In the genomic region with DNA sequence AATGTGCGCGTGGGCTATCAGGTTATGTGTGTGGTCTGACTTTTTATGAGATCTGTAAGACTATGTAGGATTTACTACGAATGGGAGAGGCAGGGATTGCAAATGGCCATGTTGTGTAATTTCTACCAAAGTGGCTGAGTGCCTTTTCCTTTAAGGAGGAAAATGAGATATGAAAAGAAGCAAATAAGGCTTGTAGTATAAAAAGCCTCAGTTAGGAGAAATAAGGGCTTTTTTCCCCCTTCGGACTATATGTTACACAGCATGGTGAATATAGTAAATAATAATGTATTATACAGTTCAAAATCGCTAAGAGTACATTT, we compare ENCODE assay signal across 8 cellular contexts. TPM values are rescaled to one million over a fixed set of nuclear protein-coding genes. Genes with fewer than 3 reads are reported as not detected.
DNase-seq lines count a peak whose midpoint lies in the region; ATAC-seq lines count a peak whose summit lies in the region.

No MANE protein-coding gene starts in this region.

- peaks cover 10 to 12% (median 11%) of the 10 kb centered on the region in 3 donors for H3K27me3 Mint-ChIP-seq in immature natural killer cell (ENCODE audit: low read depth in 3 of 3)

- H3K27ac ChIP-seq in substantia nigra (ENCODE audit: low read depth, low read length, poor library complexity, severe bottlenecking): peak overlapping the region; percentile 77

- peaks cover 0 to 13% of the 10 kb centered on the region in 2 donors for H3K9me3 Mint-ChIP-seq in activated naive CD4-positive, alpha-beta T cell treated with anti-CD3 and anti-CD28 coated beads, Interleukin-2, amount 50 U/mL, for 72 hours
- peaks cover 0 to 2% (median 0%) of the 10 kb centered on the region in 6 donors for H3K9me3 Mint-ChIP-seq in immature natural killer cell

- peaks cover 13 to 28% of the 10 kb centered on the region in 2 donors for H3K36me3 Mint-ChIP-seq in activated naive CD4-positive, alpha-beta T cell treated with anti-CD3 and anti-CD28 coated beads, Interleukin-2, amount 50 U/mL, for 72 hours
- peaks cover 0 to 13% (median 7%) of the 10 kb centered on the region in 3 donors for H3K36me3 Mint-ChIP-seq in immature natural killer cell

- peak overlapping the region; percentile 89 to 97 for H3K27ac Mint-ChIP-seq in activated naive CD4-positive, alpha-beta T cell treated with anti-CD3 and anti-CD28 coated beads, Interleukin-2, amount 50 U/mL, for 72 hours
- peak overlapping the region; percentile 91 to 98 (median 96) for H3K27ac Mint-ChIP-seq in immature natural killer cell

- ATAC-seq in activated naive CD4-positive, alpha-beta T cell treated with anti-CD3 and anti-CD28 coated beads, Interleukin-2, amount 50 U/mL, for 72 hours: no peak
- ATAC-seq in HG03457 (IDR thresholded peaks at IDR 0.05; ENCODE audit: unreplicated experiment): no peak
- no peak for ATAC-seq in GM18868 (IDR thresholded peaks at IDR 0.05; ENCODE audit: unreplicated experiment)

- H3K4me3 Mint-ChIP-seq in immature natural killer cell: peak overlapping the region; percentile 88 to 96 (median 96)

- peak; percentile 16 for DNase-seq in NCI-H2171 (lab: John Stamatoyannopoulos, UW)
- DNase-seq in NCI-H2171 treated with DMSO at 0.1 percent for 48 hours (lab: John Stamatoyannopoulos, UW): no peak
- DNase-seq in activated naive CD4-positive, alpha-beta T cell treated with anti-CD3 and anti-CD28 coated beads, Interleukin-2, amount 50 U/mL, for 72 hours (ENCODE audit: low spot score in 2 of 2): no peak
- no peak for DNase-seq in immature natural killer cell
- no peak for DNase-seq in substantia nigra (lab: John Stamatoyannopoulos, UW)
- DNase-seq in activated CD8-positive, alpha-beta memory T cell treated with anti-CD3 and anti-CD28 coated beads, Interleukin-2, amount 50 U/mL, for 48 hours: no peak

- peaks cover 20 to 40% of the 10 kb centered on the region in 2 donors for H3K4me1 Mint-ChIP-seq in immature natural killer cell

RNA-seq across cellular contexts. Expression of a gene that starts 0.4 kb away (rescaled TPM):
- 1 to 10 TPM; 6.3 to 7.5 TPM for total RNA-seq in activated naive CD4-positive, alpha-beta T cell treated with anti-CD3 and anti-CD28 coated beads, Interleukin-2, amount 50 U/mL, for 72 hours
- 1 to 10 TPM in 1 of 3 donors, under 1 TPM in 1, not detected in 1; 0.97 to 2.0 TPM for polyA plus RNA-seq in immature natural killer cell
